ENCODE assay signal across 32 cellular contexts in genomic region chr7:25388681-25389080, GRCh38.
"Had no signal": no experiment of that assay in that cellular context is flagged by ENCODE, and none has a peak within 500 bp of the region (broad histone marks: within the 10 kb centered on the region; RNA-seq: fewer than 3 reads in every experiment).

No MANE protein-coding gene starts in this region.

- H3K27ac Mint-ChIP-seq: activated CD4-positive, alpha-beta memory T cell treated with anti-CD3 and anti-CD28 coated beads, Interleukin-2, amount 10 ng/mL, durations not matched to agents 7 days and 5 days; activated naive CD8-positive, alpha-beta T cell treated with anti-CD3 and anti-CD28 coated beads for 36 hours; activated T-cell treated with anti-CD3 and anti-CD28 coated beads, Interleukin-2, amount 50 U/mL, for 72 hours; activated T-helper 17 cell treated with anti-CD3 and anti-CD28 coated beads, Interleukin-2, amount 50 U/mL, for 72 hours had no signal

- H3K4me3 Mint-ChIP-seq: activated CD4-positive, alpha-beta memory T cell treated with anti-CD3 and anti-CD28 coated beads, Interleukin-2, amount 10 ng/mL, durations not matched to agents 7 days and 5 days; activated naive CD8-positive, alpha-beta T cell treated with anti-CD3 and anti-CD28 coated beads for 36 hours; activated T-cell treated with anti-CD3 and anti-CD28 coated beads, Interleukin-2, amount 50 U/mL, for 72 hours; activated T-helper 17 cell treated with anti-CD3 and anti-CD28 coated beads, Interleukin-2, amount 50 U/mL, for 72 hours had no signal

- H3K9me3 Mint-ChIP-seq: activated CD4-positive, alpha-beta memory T cell treated with anti-CD3 and anti-CD28 coated beads, Interleukin-2, amount 10 ng/mL, durations not matched to agents 7 days and 5 days; activated naive CD8-positive, alpha-beta T cell treated with anti-CD3 and anti-CD28 coated beads for 36 hours; activated T-cell treated with anti-CD3 and anti-CD28 coated beads, Interleukin-2, amount 50 U/mL, for 72 hours; activated T-helper 17 cell treated with anti-CD3 and anti-CD28 coated beads, Interleukin-2, amount 50 U/mL, for 72 hours had no signal

- H3K4me1 Mint-ChIP-seq: activated CD4-positive, alpha-beta memory T cell treated with anti-CD3 and anti-CD28 coated beads, Interleukin-2, amount 10 ng/mL, durations not matched to agents 7 days and 5 days; activated naive CD8-positive, alpha-beta T cell treated with anti-CD3 and anti-CD28 coated beads for 36 hours; activated T-helper 17 cell treated with anti-CD3 and anti-CD28 coated beads, Interleukin-2, amount 50 U/mL, for 72 hours had no signal

- H3K36me3 Mint-ChIP-seq: activated naive CD8-positive, alpha-beta T cell treated with anti-CD3 and anti-CD28 coated beads for 36 hours had no signal

- H3K27ac ChIP-seq: brain microvascular endothelial cell, cardiac muscle cell, coronary artery, PC-9, RWPE1, WERI-Rb-1 had no signal

- DNase-seq: activated CD4-positive, alpha-beta memory T cell treated with anti-CD3 and anti-CD28 coated beads, Interleukin-2, amount 10 ng/mL, durations not matched to agents 7 days and 5 days; activated CD4-positive, alpha-beta T cell treated with anti-CD3 and anti-CD28 coated beads for 1 hour; activated CD4-positive, alpha-beta T cell treated with anti-CD3 and anti-CD28 coated beads for 48 hours; activated CD4-positive, CD25-positive, alpha-beta regulatory T cell; activated effector memory CD4-positive, alpha-beta T cell treated with anti-CD3 and anti-CD28 coated beads, Interleukin-2, amount 50 U/mL, for 16 hours; activated naive CD4-positive, alpha-beta T cell; activated naive CD4-positive, alpha-beta T cell treated with anti-CD3 and anti-CD28 coated beads, Interleukin-2, amount 50 U/mL, for 16 hours; activated naive CD8-positive, alpha-beta T cell treated with anti-CD3 and anti-CD28 coated beads for 36 hours; activated T-cell treated with anti-CD3 and anti-CD28 coated beads, Interleukin-2, amount 50 U/mL, for 1 hour; activated T-cell treated with anti-CD3 and anti-CD28 coated beads, Interleukin-2, amount 50 U/mL, for 72 hours; amniotic stem cell; aorta; brain microvascular endothelial cell; Karpas-422; KBM-7; MG63; NCI-H1048; NCI-H146; NCI-H2081 treated with DMSO at 0.1 percent for 48 hours; NCI-H345; NCI-H524 treated with DMSO at 0.1 percent for 48 hours; NK-92 treated with Interleukin-12 subunit alpha and Interleukin-12 subunit beta, amount 100 ng/mL, for 24 hours; PC-9; SW 1271; T-helper 1 cell; T-helper 2 cell; T-helper 9 cell; WERI-Rb-1 had no signal
